In genomic region chr10:77622822-77623410, GRCh38 we compare ENCODE assay signal across 9 cellular contexts. TPM values are rescaled to one million over a fixed set of nuclear protein-coding genes. Genes with fewer than 3 reads are reported as not detected.
DNase-seq lines count a peak whose midpoint lies in the region; ATAC-seq and TF ChIP-seq lines count a peak whose summit lies in the region.
"Had no signal": no experiment of that assay in that cellular context is flagged by ENCODE, and none has a peak within 500 bp of the region (broad histone marks: within the 10 kb centered on the region; RNA-seq: fewer than 3 reads in every experiment).

No MANE protein-coding gene starts in this region.

- POLR2A ChIA-PET in naive thymus-derived CD8-positive, alpha-beta T cell (lab: Charles Lee), result no interaction called here

- ATAC-seq in GM19438 (IDR thresholded peaks at IDR 0.05; ENCODE audit: low read depth, unreplicated experiment), result peak; percentile 73
- peak; percentile 86 for ATAC-seq in HG03103 (IDR thresholded peaks at IDR 0.05; ENCODE audit: low read depth, unreplicated experiment)
- ATAC-seq in HG03521 (IDR thresholded peaks at IDR 0.05; ENCODE audit: unreplicated experiment), result no peak
- ATAC-seq in naive thymus-derived CD8-positive, alpha-beta T cell, result no peak

- peak overlapping the region in 1 of 10 donors; percentile 22 for H3K4me3 Mint-ChIP-seq in naive thymus-derived CD8-positive, alpha-beta T cell

- no peaks in the 10 kb centered on the region for H3K27me3 ChIP-seq in prostate gland (replicated peaks; ENCODE audit: insufficient read depth)
- no peaks in the 10 kb centered on the region for H3K27me3 ChIP-seq in H7 (ENCODE audit: control insufficient read depth, insufficient read depth, low read length)
- no peaks in the 10 kb centered on the region for H3K27me3 ChIP-seq in testis

- no peaks in the 10 kb centered on the region for H3K36me3 Mint-ChIP-seq in naive thymus-derived CD8-positive, alpha-beta T cell

- H3K27ac ChIP-seq in prostate gland (peak overlapping the region; percentile 32 to 44), testis (no peak overlapping the region)

- H3K9me3 ChIP-seq in prostate gland (no peaks in the 10 kb centered on the region), testis (no peaks in the 10 kb centered on the region)

- no peaks in the 10 kb centered on the region for H3K9me3 Mint-ChIP-seq in naive thymus-derived CD8-positive, alpha-beta T cell

- DNase-seq in SKM-1 (lab: John Stamatoyannopoulos, UW; ENCODE audit: unreplicated experiment) (peak; percentile 67), prostate gland (ENCODE audit: low spot score) (no peak), H7 (no peak), testis (no peak)
- no peak for DNase-seq in naive thymus-derived CD8-positive, alpha-beta T cell
- DNase-seq: dermis blood vessel endothelial cell had no signal

- 9% methylated on average over 5 of the region's 5 CpGs for WGBS in prostate gland
- WGBS in testis, 2 donors, result 35 to 44% methylated on average over 5 of the region's 5 CpGs

- TF ChIP-seq CTCF in prostate gland (IDR thresholded peaks at IDR 0.05) (no peak), testis (IDR thresholded peaks at IDR 0.05) (no peak)

- no peaks in the 10 kb centered on the region for H3K36me3 ChIP-seq in prostate gland
- no peaks in the 10 kb centered on the region for H3K36me3 ChIP-seq in H7 (replicated peaks; ENCODE audit: control insufficient read depth, insufficient read depth, low read length)
- H3K36me3 ChIP-seq in testis (ENCODE audit: low read depth, missing control alignments), result no peaks in the 10 kb centered on the region

- H3K27ac Mint-ChIP-seq in naive thymus-derived CD8-positive, alpha-beta T cell, result peak overlapping the region in 1 of 10 donors; percentile 16

- H3K4me1 ChIP-seq in prostate gland (replicated peaks), result no peaks in the 10 kb centered on the region
- H3K4me1 ChIP-seq in testis, result no peaks in the 10 kb centered on the region

- H3K4me1 Mint-ChIP-seq in naive thymus-derived CD8-positive, alpha-beta T cell, result peaks cover 0 to 18% (median 10%) of the 10 kb centered on the region in 4 donors

- peaks cover 0 to 2% (median 0%) of the 10 kb centered on the region in 5 donors for H3K27me3 Mint-ChIP-seq in naive thymus-derived CD8-positive, alpha-beta T cell

- intact Hi-C loops in prostate gland (cut with DNase I), result no loop called here
- intact Hi-C loops in testis (cut with DNase I; ENCODE audit: low total_unique reads), result no loop called here

- H3K4me3 ChIP-seq in prostate gland (no peak overlapping the region), H7 (ENCODE audit: insufficient read depth, low read depth, low read length) (no peak overlapping the region), testis (no peak overlapping the region)

- TF ChIP-seq POLR2A in prostate gland (IDR thresholded peaks at IDR 0.05) (no peak), testis (IDR thresholded peaks at IDR 0.05) (no peak)

RNA-seq across cellular contexts. Expression of gene KCNMA1, which starts 14.7 kb away (rescaled TPM):
- total RNA-seq in prostate gland (10 to 100 TPM; 29.1 to 37.9 TPM), testis (10 to 100 TPM; 13.6 to 24.7 TPM)
- 0.94 and 1.3 TPM in 2 replicates for total RNA-seq in H7 (2014; rRNA removed; shearing (Covaris generic))
- polyA plus RNA-seq in testis (ENCODE audit: insufficient read depth, low read depth, low replicate concordance), result 36.1 TPM
- not detected for total RNA-seq in naive thymus-derived CD8-positive, alpha-beta T cell
- not detected for polyA plus RNA-seq in naive thymus-derived CD8-positive, alpha-beta T cell

Comparison
In these comparisons a context has a peak if more than half of its experiments do, and no peak if none do; other contexts are left out.
1. ATAC-seq: peak in GM19438 (single experiment) and HG03103 (single experiment); none in HG03521 (single experiment) and naive thymus-derived CD8-positive, alpha-beta T cell (0 of 2).
2. H3K27ac ChIP-seq: peak in prostate gland (2 of 2); none in testis (0 of 2).